Comparison of ENCODE assay signal across 7 cellular contexts in the genomic region with DNA sequence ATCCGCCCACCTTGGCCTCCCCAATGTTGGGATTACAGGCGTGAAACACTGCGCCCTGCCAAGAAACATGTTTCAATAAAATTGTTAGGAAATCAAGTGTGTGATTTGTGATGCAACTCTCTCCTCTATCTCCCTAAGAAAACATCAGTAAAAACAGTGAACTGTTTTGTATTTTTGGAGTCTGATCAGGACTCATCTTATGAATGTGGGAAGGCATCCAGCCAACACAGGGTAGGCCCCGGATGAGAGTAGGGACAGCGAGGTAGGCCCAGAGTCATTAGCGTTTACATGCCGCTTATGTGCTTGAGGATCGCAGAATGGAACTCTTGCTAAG. TPM values are rescaled to one million over a fixed set of nuclear protein-coding genes. Genes with fewer than 3 reads are reported as not detected.
DNase-seq lines count a peak whose midpoint lies in the region; ATAC-seq lines count a peak whose summit lies in the region.

No MANE protein-coding gene starts in this region.

- ATAC-seq in stimulated activated naive CD8-positive, alpha-beta T cell treated with anti-CD3 and anti-CD28 coated beads, Interleukin-15, amount 100 ng/mL, for 72 hours = no peak
- no peak for ATAC-seq in HG03439 (IDR thresholded peaks at IDR 0.05; ENCODE audit: unreplicated experiment)

- peak overlapping the region; percentile 89 for H3K4me3 Mint-ChIP-seq in activated T-helper 2 cell treated with anti-CD3 and anti-CD28 coated beads, Interferon-gamma antibody, Interleukin-2, Interleukin-4, amounts not matched to agents 10 μg/mL and 5 μg/mL and 100 μg/mL, durations not matched to agents 14 hours and 24 hours and 36 hours (ENCODE audit: low read depth)
- H3K4me3 Mint-ChIP-seq in stimulated activated naive CD8-positive, alpha-beta T cell treated with anti-CD3 and anti-CD28 coated beads, Interleukin-15, amount 100 ng/mL, for 72 hours = peak overlapping the region; percentile 83 to 97

- H3K27ac Mint-ChIP-seq in activated T-helper 2 cell treated with anti-CD3 and anti-CD28 coated beads, Interferon-gamma antibody, Interleukin-2, Interleukin-4, amounts not matched to agents 10 μg/mL and 5 μg/mL and 100 μg/mL, durations not matched to agents 14 hours and 24 hours and 36 hours = peak overlapping the region; percentile 100
- peak overlapping the region; percentile 99 to 100 for H3K27ac Mint-ChIP-seq in stimulated activated naive CD8-positive, alpha-beta T cell treated with anti-CD3 and anti-CD28 coated beads, Interleukin-15, amount 100 ng/mL, for 72 hours

- DNase-seq in activated T-helper 2 cell treated with anti-CD3 and anti-CD28 coated beads, Interferon-gamma antibody, Interleukin-2, Interleukin-4, amounts not matched to agents 10 μg/mL and 5 μg/mL and 100 μg/mL, durations not matched to agents 14 hours and 24 hours and 36 hours (ENCODE audit: low spot score) = no peak
- no peak for DNase-seq in stimulated activated naive CD8-positive, alpha-beta T cell treated with anti-CD3 and anti-CD28 coated beads, Interleukin-15, amount 100 ng/mL, for 72 hours
- no peak for DNase-seq in SW480 (ENCODE audit: low spot score)
- no peak for DNase-seq in stimulated activated CD4-positive, alpha-beta T cell treated with anti-CD3 and anti-CD28 coated beads, Interleukin-2, amount 100 ng/mL, for 48 hours

- no peaks in the 10 kb centered on the region for H3K27me3 ChIP-seq in HUES48 (ENCODE audit: control insufficient read depth, insufficient read depth, low read length)
- no peaks in the 10 kb centered on the region for H3K27me3 ChIP-seq in iPS-20b (ENCODE audit: insufficient read depth, low read length)

- H3K4me1 ChIP-seq in HUES48 (ENCODE audit: control insufficient read depth, insufficient read depth, low read length) (peaks cover 6% of the 10 kb centered on the region), iPS-20b (ENCODE audit: insufficient read depth, low read length) (peaks cover 3% of the 10 kb centered on the region; the same call in 1 of the 2 replicates)

- no peaks in the 10 kb centered on the region for H3K9me3 Mint-ChIP-seq in activated T-helper 2 cell treated with anti-CD3 and anti-CD28 coated beads, Interferon-gamma antibody, Interleukin-2, Interleukin-4, amounts not matched to agents 10 μg/mL and 5 μg/mL and 100 μg/mL, durations not matched to agents 14 hours and 24 hours and 36 hours
- no peaks in the 10 kb centered on the region for H3K9me3 Mint-ChIP-seq in stimulated activated naive CD8-positive, alpha-beta T cell treated with anti-CD3 and anti-CD28 coated beads, Interleukin-15, amount 100 ng/mL, for 72 hours

- peaks cover 29% of the 10 kb centered on the region for H3K4me1 Mint-ChIP-seq in activated T-helper 2 cell treated with anti-CD3 and anti-CD28 coated beads, Interferon-gamma antibody, Interleukin-2, Interleukin-4, amounts not matched to agents 10 μg/mL and 5 μg/mL and 100 μg/mL, durations not matched to agents 14 hours and 24 hours and 36 hours (ENCODE audit: low read depth)
- peaks cover 72% of the 10 kb centered on the region for H3K4me1 Mint-ChIP-seq in stimulated activated naive CD8-positive, alpha-beta T cell treated with anti-CD3 and anti-CD28 coated beads, Interleukin-15, amount 100 ng/mL, for 72 hours

- H3K36me3 Mint-ChIP-seq in activated T-helper 2 cell treated with anti-CD3 and anti-CD28 coated beads, Interferon-gamma antibody, Interleukin-2, Interleukin-4, amounts not matched to agents 10 μg/mL and 5 μg/mL and 100 μg/mL, durations not matched to agents 14 hours and 24 hours and 36 hours (ENCODE audit: low read depth) = peaks cover 16% of the 10 kb centered on the region

- no peaks in the 10 kb centered on the region for H3K27me3 Mint-ChIP-seq in activated T-helper 2 cell treated with anti-CD3 and anti-CD28 coated beads, Interferon-gamma antibody, Interleukin-2, Interleukin-4, amounts not matched to agents 10 μg/mL and 5 μg/mL and 100 μg/mL, durations not matched to agents 14 hours and 24 hours and 36 hours (ENCODE audit: low read depth)
- no peaks in the 10 kb centered on the region for H3K27me3 Mint-ChIP-seq in stimulated activated naive CD8-positive, alpha-beta T cell treated with anti-CD3 and anti-CD28 coated beads, Interleukin-15, amount 100 ng/mL, for 72 hours

- intact Hi-C loops in activated T-helper 2 cell treated with anti-CD3 and anti-CD28 coated beads, Interferon-gamma antibody, Interleukin-2, Interleukin-4, amounts not matched to agents 10 μg/mL and 5 μg/mL and 100 μg/mL, durations not matched to agents 14 hours and 24 hours and 36 hours (cut with micrococcal nuclease) = loop anchor here (1.0 kb wide), 1 partner anchor 7 kb away; no protein-coding TSS in a partner anchor

- H3K9ac ChIP-seq in HUES48 (ENCODE audit: low read depth, low read length) (peak overlapping the region; percentile 99; the same call in 1 of the 2 replicates), iPS-20b (ENCODE audit: low read depth, low read length) (peak overlapping the region; percentile 95; the same call in 1 of the 2 replicates)

- H3K27ac ChIP-seq in HUES48 (ENCODE audit: low read depth, low read length) (peak overlapping the region; percentile 100), iPS-20b (ENCODE audit: low read length) (peak overlapping the region; percentile 100)

- H3K9me3 ChIP-seq in HUES48 (ENCODE audit: control insufficient read depth, insufficient read depth, low read length) = no peaks in the 10 kb centered on the region
- no peaks in the 10 kb centered on the region for H3K9me3 ChIP-seq in iPS-20b (ENCODE audit: insufficient read depth, low read depth, low read length)

- H3K36me3 ChIP-seq in HUES48 (ENCODE audit: control insufficient read depth, insufficient read depth, low read length) = 0 out of 2 replicates have a peak, but pooled peaks cover 5% of the 10 kb centered on the region
- H3K36me3 ChIP-seq in iPS-20b (ENCODE audit: insufficient read depth, low read depth, low read length) = no peaks in the 10 kb centered on the region

- H3K4me3 ChIP-seq in HUES48 (ENCODE audit: low read depth, low read length) = peak overlapping the region; percentile 99
- peak overlapping the region; percentile 95 for H3K4me3 ChIP-seq in iPS-20b (ENCODE audit: low read length)

RNA-seq across cellular contexts. Expression of a gene that starts 0.9 kb away (rescaled TPM):
- total RNA-seq in activated T-helper 2 cell treated with anti-CD3 and anti-CD28 coated beads, Interferon-gamma antibody, Interleukin-2, Interleukin-4, amounts not matched to agents 10 μg/mL and 5 μg/mL and 100 μg/mL, durations not matched to agents 14 hours and 24 hours and 36 hours = 16.6 and 16.8 TPM in 2 replicates

RNA-seq across cellular contexts. Expression of a gene that starts 8.3 kb away (rescaled TPM):
- total RNA-seq in activated T-helper 2 cell treated with anti-CD3 and anti-CD28 coated beads, Interferon-gamma antibody, Interleukin-2, Interleukin-4, amounts not matched to agents 10 μg/mL and 5 μg/mL and 100 μg/mL, durations not matched to agents 14 hours and 24 hours and 36 hours = 101 and 103 TPM in 2 replicates

RNA-seq across cellular contexts. Expression of a gene that starts 29.4 kb away (rescaled TPM):
- 9.8 and 11.1 TPM in 2 replicates for total RNA-seq in activated T-helper 2 cell treated with anti-CD3 and anti-CD28 coated beads, Interferon-gamma antibody, Interleukin-2, Interleukin-4, amounts not matched to agents 10 μg/mL and 5 μg/mL and 100 μg/mL, durations not matched to agents 14 hours and 24 hours and 36 hours

RNA-seq across cellular contexts. Expression of a gene that starts 41.2 kb away (rescaled TPM):
- 44.7 and 46.4 TPM in 2 replicates for total RNA-seq in activated T-helper 2 cell treated with anti-CD3 and anti-CD28 coated beads, Interferon-gamma antibody, Interleukin-2, Interleukin-4, amounts not matched to agents 10 μg/mL and 5 μg/mL and 100 μg/mL, durations not matched to agents 14 hours and 24 hours and 36 hours

RNA-seq across cellular contexts. Expression of a gene that starts 47.8 kb away (rescaled TPM):
- 89.7 and 91.1 TPM in 2 replicates for total RNA-seq in activated T-helper 2 cell treated with anti-CD3 and anti-CD28 coated beads, Interferon-gamma antibody, Interleukin-2, Interleukin-4, amounts not matched to agents 10 μg/mL and 5 μg/mL and 100 μg/mL, durations not matched to agents 14 hours and 24 hours and 36 hours
